Comparison of ENCODE assay signal across 9 cellular contexts in genomic region chr16:73956592-73957495, GRCh38.
DNase-seq lines count a peak whose midpoint lies in the region; ATAC-seq and TF ChIP-seq lines count a peak whose summit lies in the region.
"Had no signal": no experiment of that assay in that cellular context is flagged by ENCODE, and none has a peak within 500 bp of the region (broad histone marks: within the 10 kb centered on the region; RNA-seq: fewer than 3 reads in every experiment).

No MANE protein-coding gene starts in this region.

- H3K4me3 ChIP-seq in right cardiac atrium (ENCODE audit: low read length) (no peak overlapping the region), sigmoid colon (peak overlapping the region in 2 of 4 donors; percentile 13 to 15)

- no peak for TF ChIP-seq POLR2A in sigmoid colon (IDR thresholded peaks at IDR 0.05)

- intact Hi-C loops in right cardiac atrium (cut with DNase I) (loop anchor here in 1 of 4 donors (10.0 kb wide), 1 partner anchor 1452 kb away; no protein-coding TSS in a partner anchor), sigmoid colon (cut with DNase I) (loop anchor here (5.0 kb wide), 1 partner anchor 1835 kb away; no protein-coding TSS in a partner anchor)

- no peak overlapping the region for H3K27ac ChIP-seq in right cardiac atrium (ENCODE audit: low read length)
- no peak overlapping the region for H3K27ac ChIP-seq in sigmoid colon

- 39% methylated on average over 10 of the region's 10 CpGs for WGBS in right cardiac atrium
- WGBS in sigmoid colon, 2 donors: 44% methylated on average over 10 of the region's 10 CpGs

- peak; percentile 50 for DNase-seq in NCI-H510A treated with DMSO at 0.1 percent for 48 hours (lab: John Stamatoyannopoulos, UW)
- DNase-seq in NCI-H510A (lab: John Stamatoyannopoulos, UW): no peak
- peak; percentile 82 for DNase-seq in NCI-H82 (lab: John Stamatoyannopoulos, UW)
- peak; percentile 37 for DNase-seq in amniotic epithelial cell (ENCODE audit: low read depth)
- peak; percentile 43 to 80 (median 50) for DNase-seq in right cardiac atrium
- DNase-seq in sigmoid colon: peak; percentile 73
- DNase-seq in central memory CD4-positive, alpha-beta T cell: no peak
- DNase-seq: activated naive CD8-positive, alpha-beta T cell treated with anti-CD3 and anti-CD28 coated beads, Interleukin-2, amount 10 ng/mL, durations not matched to agents 7 days and 5 days had no signal

- TF ChIP-seq CTCF in sigmoid colon (IDR thresholded peaks at IDR 0.05): peak in 3 of 4 experiments; percentile 61 to 83 (median 65)

- no peaks in the 10 kb centered on the region for H3K27me3 ChIP-seq in right cardiac atrium (ENCODE audit: control insufficient read depth, insufficient read depth)
- H3K27me3 ChIP-seq in sigmoid colon: peaks cover 0 to under 1% (median 0%) of the 10 kb centered on the region in 3 donors

- ATAC-seq in HG02981 (IDR thresholded peaks at IDR 0.05; ENCODE audit: unreplicated experiment) (peak; percentile 60), right cardiac atrium (no peak)

- no peaks in the 10 kb centered on the region for H3K36me3 ChIP-seq in sigmoid colon

- H3K4me1 ChIP-seq in right cardiac atrium (ENCODE audit: control insufficient read depth, insufficient read depth, low read length): no peaks in the 10 kb centered on the region
- peaks cover 0 to 11% (median 4%) of the 10 kb centered on the region in 4 donors for H3K4me1 ChIP-seq in sigmoid colon

- TF ChIP-seq EP300 in sigmoid colon (IDR thresholded peaks at IDR 0.05): no peak

- no peaks in the 10 kb centered on the region for H3K9me3 ChIP-seq in right cardiac atrium (ENCODE audit: control insufficient read depth, low read length)
- H3K9me3 ChIP-seq in sigmoid colon: peaks cover 0 to 2% (median 0%) of the 10 kb centered on the region in 4 donors

Comparison
In these comparisons a context has a peak if more than half of its experiments do, and no peak if none do; other contexts are left out.
1. DNase-seq: peak in NCI-H510A treated with DMSO at 0.1 percent for 48 hours (single experiment), NCI-H82 (single experiment), amniotic epithelial cell (single experiment), right cardiac atrium (3 of 3) and sigmoid colon (single experiment); none in NCI-H510A (single experiment) and central memory CD4-positive, alpha-beta T cell (single experiment).